In genomic region chr17:44959821-44960523, GRCh38 we compare ENCODE assay signal across 15 cellular contexts. TPM values are rescaled to one million over a fixed set of nuclear protein-coding genes. Genes with fewer than 3 reads are reported as not detected.
DNase-seq lines count a peak whose midpoint lies in the region; ATAC-seq, FAIRE-seq and TF ChIP-seq lines count a peak whose summit lies in the region.
"Had no signal": no experiment of that assay in that cellular context is flagged by ENCODE, and none has a peak within 500 bp of the region (broad histone marks: within the 10 kb centered on the region; RNA-seq: fewer than 3 reads in every experiment).

No MANE protein-coding gene starts in this region.

- H3K79me2 ChIP-seq in keratinocyte (ENCODE audit: control insufficient read depth, insufficient read depth, low read length), result no peaks in the 10 kb centered on the region

- H3K4me1 Mint-ChIP-seq in activated T-helper 17 cell treated with anti-CD3 and anti-CD28 coated beads, Interleukin-2, amount 50 U/mL, for 72 hours, result no peaks in the 10 kb centered on the region

- H3K4me3 ChIP-seq in keratinocyte (ENCODE audit: control insufficient read depth in 2 of 3, extremely low read depth in 1 of 3, insufficient read depth in 2 of 3, low read depth in 1 of 3, low read length in 3 of 3) (no peak overlapping the region), stomach (peak overlapping the region in 3 of 4 donors; percentile 3 to 22 (median 9))
- H3K4me3 ChIP-seq: thyroid gland had no signal

- FAIRE-seq in keratinocyte (lab: Jason Lieb, UNC), result no peak

- H3K27me3 Mint-ChIP-seq in activated T-helper 17 cell treated with anti-CD3 and anti-CD28 coated beads, Interleukin-2, amount 50 U/mL, for 72 hours, result peaks cover 25% of the 10 kb centered on the region

- H3K27me3 ChIP-seq in keratinocyte (ENCODE audit: control insufficient read depth, extremely low read depth, insufficient read depth, low read length), result peaks cover 14% of the 10 kb centered on the region
- peaks cover 8 to 77% (median 32%) of the 10 kb centered on the region in 3 donors for H3K27me3 ChIP-seq in stomach
- H3K27me3 ChIP-seq: thyroid gland had no signal

- TF ChIP-seq EP300 in stomach (IDR thresholded peaks at IDR 0.05), result no peak

- H3K27ac ChIP-seq in keratinocyte (ENCODE audit: control insufficient read depth, insufficient read depth, low read length) (no peak overlapping the region), stomach (no peak overlapping the region)
- H3K27ac ChIP-seq: C4-2B had no signal

- H3K36me3 ChIP-seq in keratinocyte (ENCODE audit: control insufficient read depth in 2 of 2, extremely low read depth in 1 of 2, insufficient read depth in 2 of 2, low read length in 2 of 2), result no peaks in the 10 kb centered on the region
- H3K36me3 ChIP-seq in stomach, result no peaks in the 10 kb centered on the region
- H3K36me3 ChIP-seq: thyroid gland had no signal

- peak; percentile 11 for ATAC-seq in activated T-helper 17 cell treated with anti-CD3 and anti-CD28 coated beads, Interleukin-2, amount 50 U/mL, for 72 hours (replicated peaks)
- no peak for ATAC-seq in GM19467 (IDR thresholded peaks at IDR 0.05; ENCODE audit: unreplicated experiment)
- ATAC-seq: natural killer cell treated with Interleukin-12 subunit alpha and Interleukin-12 subunit beta and Interleukin-15 and Interleukin-18, amount 100 ng/mL, for 72 hours had no signal

- H3K4me1 ChIP-seq in keratinocyte (ENCODE audit: control insufficient read depth, extremely low read depth, insufficient read depth, low read length), result no peaks in the 10 kb centered on the region
- H3K4me1 ChIP-seq in stomach, result peaks cover 8 to 11% (median 10%) of the 10 kb centered on the region in 4 donors

- no peaks in the 10 kb centered on the region for H4K20me1 ChIP-seq in keratinocyte (ENCODE audit: control insufficient read depth, extremely low read depth, insufficient read depth, low read length)

- H3K9me3 ChIP-seq in keratinocyte (ENCODE audit: control insufficient read depth, low read depth, low read length) (no peaks in the 10 kb centered on the region), stomach (no peaks in the 10 kb centered on the region)
- H3K9me3 ChIP-seq: thyroid gland had no signal

- intact Hi-C loops in stomach (cut with DNase I; ENCODE audit: low total_unique reads), result no loop called here

- peak overlapping the region; percentile 65 for H2AFZ ChIP-seq in keratinocyte (ENCODE audit: control insufficient read depth, low read length)

- no peak for TF ChIP-seq POLR2A in stomach (IDR thresholded peaks at IDR 0.05)

- no peak overlapping the region for H3K9ac ChIP-seq in keratinocyte (ENCODE audit: control insufficient read depth, extremely low read depth, insufficient read depth, low read length)

- H3K9me3 Mint-ChIP-seq in activated T-helper 17 cell treated with anti-CD3 and anti-CD28 coated beads, Interleukin-2, amount 50 U/mL, for 72 hours, result no peaks in the 10 kb centered on the region
- H3K9me3 Mint-ChIP-seq: brain; natural killer cell treated with Interleukin-12 subunit alpha and Interleukin-12 subunit beta and Interleukin-15 and Interleukin-18, amount 100 ng/mL, for 72 hours had no signal

- H3K36me3 Mint-ChIP-seq in activated T-helper 17 cell treated with anti-CD3 and anti-CD28 coated beads, Interleukin-2, amount 50 U/mL, for 72 hours (ENCODE audit: low read depth), result no peaks in the 10 kb centered on the region
- H3K36me3 Mint-ChIP-seq: brain; natural killer cell treated with Interleukin-12 subunit alpha and Interleukin-12 subunit beta and Interleukin-15 and Interleukin-18, amount 100 ng/mL, for 72 hours had no signal

- dilution Hi-C loops in keratinocyte (cut with MboI; ENCODE audit: extremely low pct_ligation_motif_present, low sequenced_read_pairs), result no loop called here

- 15 to 32% (median 18%) methylated on average over 21 to 56 of the region's 56 CpGs for WGBS in stomach, 5 donors

- no peaks in the 10 kb centered on the region for H3K9me1 ChIP-seq in keratinocyte (ENCODE audit: control insufficient read depth, extremely low read depth, insufficient read depth, low read length)

- no peak overlapping the region for H3K27ac Mint-ChIP-seq in activated T-helper 17 cell treated with anti-CD3 and anti-CD28 coated beads, Interleukin-2, amount 50 U/mL, for 72 hours
- H3K27ac Mint-ChIP-seq: natural killer cell treated with Interleukin-12 subunit alpha and Interleukin-12 subunit beta and Interleukin-15 and Interleukin-18, amount 100 ng/mL, for 72 hours had no signal

- no peak overlapping the region for H3K4me2 ChIP-seq in keratinocyte (ENCODE audit: control insufficient read depth, extremely low read depth, insufficient read depth, low read depth, low read length)

- peak overlapping the region; percentile 26 for H3K4me3 Mint-ChIP-seq in activated T-helper 17 cell treated with anti-CD3 and anti-CD28 coated beads, Interleukin-2, amount 50 U/mL, for 72 hours
- H3K4me3 Mint-ChIP-seq: brain; natural killer cell treated with Interleukin-12 subunit alpha and Interleukin-12 subunit beta and Interleukin-15 and Interleukin-18, amount 100 ng/mL, for 72 hours had no signal

- peak; percentile 54 for DNase-seq in stimulated activated CD4-positive, alpha-beta T cell treated with anti-CD3 and anti-CD28 coated beads, Interleukin-2, amount 100 ng/mL, for 4 hours (ENCODE audit: low read depth)
- no peak for DNase-seq in stimulated activated CD4-positive, alpha-beta T cell treated with anti-CD3 and anti-CD28 coated beads, Interleukin-2, amount 100 ng/mL, for 48 hours
- DNase-seq in keratinocyte (ENCODE audit: low read depth, low spot score) (no peak), stomach (no peak), GOT3 (lab: John Stamatoyannopoulos, UW) (no peak), HK-2 (ENCODE audit: unreplicated experiment) (no peak)
- DNase-seq: HCEC 1CT, NCI-H2227 treated with DMSO at 0.1 percent for 48 hours, SIG-M5 had no signal

- TF ChIP-seq CTCF in keratinocyte (optimal IDR thresholded peaks at IDR 0.05 in 1 of 3, IDR thresholded peaks at IDR 0.05 in 1 of 3, conservative IDR thresholded peaks at IDR 0.05 in 1 of 3; ENCODE audit: extremely low read depth in 1 of 3, insufficient read depth in 2 of 3, low read length in 3 of 3) (no peak), stomach (IDR thresholded peaks at IDR 0.05) (no peak)

RNA-seq across cellular contexts. Expression of gene C1QL1, which starts 8.1 kb away (rescaled TPM):
- under 1 TPM; 0.32 to 0.34 TPM for total RNA-seq in activated T-helper 17 cell treated with anti-CD3 and anti-CD28 coated beads, Interleukin-2, amount 50 U/mL, for 72 hours
- polyA plus RNA-seq in keratinocyte (0.04 to 0.15 TPM in 2 of 3 replicates, not detected in the other), stomach (1 to 10 TPM; 2.9 to 8.6 (median 5.2) TPM)
- not detected for polyA plus RNA-seq in keratinocyte (2011; ENCODE audit: low read depth)
- polyA plus RNA-seq in keratinocyte (2011; cell fraction: cytosol; rRNA removed), result not detected in 2 replicates
- polyA plus RNA-seq in keratinocyte (2011; cell fraction: nucleus; rRNA removed), result not detected in 2 replicates
- polyA plus RNA-seq in keratinocyte (2012; ENCODE audit: low replicate concordance), result 0.25 TPM in 1 of 2 replicates, not detected in the other
- 0.49 TPM in 1 of 3 replicates, not detected in the others for polyA minus RNA-seq in keratinocyte
- polyA minus RNA-seq in keratinocyte (2011; cell fraction: cytosol; rRNA and poly(A)+ RNA removed), result not detected
- polyA minus RNA-seq in keratinocyte (2011; cell fraction: nucleus; rRNA and poly(A)+ RNA removed), result not detected in 2 replicates
- total RNA-seq in stomach, result 10 to 100 TPM in 2 of 5 donors, 1 to 10 TPM in 2, not detected in 1; 2.2 to 16.3 (median 8.1) TPM
- total RNA-seq: natural killer cell treated with Interleukin-12 subunit alpha and Interleukin-12 subunit beta and Interleukin-15 and Interleukin-18, amount 100 ng/mL, for 72 hours had no signal

RNA-seq across cellular contexts. Expression of gene KIF18B, which starts 12.4 kb away (rescaled TPM):
- 10 to 100 TPM; 37.7 to 51.5 TPM for total RNA-seq in activated T-helper 17 cell treated with anti-CD3 and anti-CD28 coated beads, Interleukin-2, amount 50 U/mL, for 72 hours
- polyA plus RNA-seq in keratinocyte (0.99 to 8.1 TPM (median 5.1 TPM) in 3 replicates), stomach (1 to 10 TPM in 2 of 3 donors, under 1 TPM in 1; 0.15 to 2.2 (median 1.2) TPM)
- not detected for polyA plus RNA-seq in keratinocyte (2011; ENCODE audit: low read depth)
- polyA plus RNA-seq in keratinocyte (2011; cell fraction: cytosol; rRNA removed), result 1.2 and 1.5 TPM in 2 replicates
- 3.2 and 4.2 TPM in 2 replicates for polyA plus RNA-seq in keratinocyte (2011; cell fraction: nucleus; rRNA removed)
- 6.3 TPM in 1 of 2 replicates, not detected in the other for polyA plus RNA-seq in keratinocyte (2012; ENCODE audit: low replicate concordance)
- 0.66 to 17.6 TPM (median 6.4 TPM) in 3 replicates for polyA minus RNA-seq in keratinocyte
- 2.7 TPM for polyA minus RNA-seq in keratinocyte (2011; cell fraction: cytosol; rRNA and poly(A)+ RNA removed)
- 1.1 and 2.2 TPM in 2 replicates for polyA minus RNA-seq in keratinocyte (2011; cell fraction: nucleus; rRNA and poly(A)+ RNA removed)
- total RNA-seq in stomach, result 10 to 100 TPM in 1 of 5 donors, 1 to 10 TPM in 1, under 1 TPM in 2, not detected in 1; 0.58 to 12.2 (median 2.0) TPM

RNA-seq across cellular contexts. Expression of gene GFAP, which starts 44.7 kb away (rescaled TPM):
- total RNA-seq in activated T-helper 17 cell treated with anti-CD3 and anti-CD28 coated beads, Interleukin-2, amount 50 U/mL, for 72 hours, result not detected
- polyA plus RNA-seq in keratinocyte (0.14 to 0.32 TPM in 2 of 3 replicates, not detected in the other), stomach (1 to 10 TPM in 1 of 3 donors, under 1 TPM in 2; 0.15 to 1.4 (median 0.23) TPM)
- polyA plus RNA-seq in keratinocyte (2011; ENCODE audit: low read depth), result not detected
- polyA plus RNA-seq in keratinocyte (2011; cell fraction: cytosol; rRNA removed), result 0.05 and 0.06 TPM in 2 replicates
- 0.05 and 0.15 TPM in 2 replicates for polyA plus RNA-seq in keratinocyte (2011; cell fraction: nucleus; rRNA removed)
- polyA plus RNA-seq in keratinocyte (2012; ENCODE audit: low replicate concordance), result 0.11 and 0.35 TPM in 2 replicates
- not detected in 3 replicates for polyA minus RNA-seq in keratinocyte
- polyA minus RNA-seq in keratinocyte (2011; cell fraction: cytosol; rRNA and poly(A)+ RNA removed), result not detected
- polyA minus RNA-seq in keratinocyte (2011; cell fraction: nucleus; rRNA and poly(A)+ RNA removed), result not detected in 2 replicates
- 1 to 10 TPM in 1 of 5 donors, not detected in 4; 9.7 TPM for total RNA-seq in stomach
- total RNA-seq: natural killer cell treated with Interleukin-12 subunit alpha and Interleukin-12 subunit beta and Interleukin-15 and Interleukin-18, amount 100 ng/mL, for 72 hours had no signal

Comparison
In these comparisons a context has a peak if more than half of its experiments do, and no peak if none do; other contexts are left out.
1. H3K4me3 ChIP-seq: peak in stomach (3 of 4); none in keratinocyte (0 of 3).